In the genomic region with DNA sequence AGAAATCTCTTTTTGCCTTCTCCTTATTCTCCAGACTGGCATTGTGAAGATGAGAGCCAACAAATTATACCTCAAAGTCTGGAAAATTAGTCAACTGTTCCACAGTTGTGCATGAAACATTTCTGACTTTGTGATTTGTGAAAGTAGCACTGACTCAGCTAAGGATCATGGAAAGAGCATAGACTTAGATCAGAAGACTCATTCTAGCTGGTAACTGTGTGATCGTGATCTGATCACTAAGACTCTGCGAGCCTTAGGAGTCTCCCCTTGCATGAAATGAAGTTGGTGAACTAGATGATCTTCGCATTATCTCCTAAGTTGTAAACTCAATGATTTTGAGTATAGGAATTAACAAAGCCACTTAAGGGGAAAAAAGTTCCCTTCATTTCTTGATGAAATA, we compare ENCODE assay signal across 24 cellular contexts.
"Had no signal": no experiment of that assay in that cellular context is flagged by ENCODE, and none has a peak within 500 bp of the region (broad histone marks: within the 10 kb centered on the region; RNA-seq: fewer than 3 reads in every experiment).

No MANE protein-coding gene starts in this region.

- H3K4me3 Mint-ChIP-seq: mesothelial cell of epicardium; naive B cell; natural killer cell treated with Interleukin-12 subunit alpha and Interleukin-12 subunit beta and Interleukin-15 and Interleukin-18, amount 100 ng/mL, for 72 hours; neural crest cell; type B pancreatic cell had no signal

- H3K27me3 Mint-ChIP-seq: naive B cell, type B pancreatic cell had no signal

- H3K9me3 Mint-ChIP-seq: naive B cell; natural killer cell treated with Interleukin-12 subunit alpha and Interleukin-12 subunit beta and Interleukin-15 and Interleukin-18, amount 100 ng/mL, for 72 hours had no signal

- H3K36me3 Mint-ChIP-seq: naive B cell; natural killer cell treated with Interleukin-12 subunit alpha and Interleukin-12 subunit beta and Interleukin-15 and Interleukin-18, amount 100 ng/mL, for 72 hours had no signal

- H3K27ac Mint-ChIP-seq: mesothelial cell of epicardium; natural killer cell treated with Interleukin-12 subunit alpha and Interleukin-12 subunit beta and Interleukin-15 and Interleukin-18, amount 100 ng/mL, for 72 hours; type B pancreatic cell had no signal

- H3K4me1 Mint-ChIP-seq: naive B cell had no signal

- DNase-seq: dermis blood vessel endothelial cell; effector memory CD4-positive, alpha-beta T cell; foreskin keratinocyte; heart right ventricle; hippocampal formation; left cardiac atrium; left lung; mesenchymal stem cell; mucosa of descending colon; naive B cell; pancreas; stimulated activated CD4-positive, alpha-beta T cell treated with anti-CD3 and anti-CD28 coated beads, Interleukin-12 subunit alpha, Interleukin-12 subunit beta, amount 100 ng/mL, for 4 hours; stimulated activated CD4-positive, alpha-beta T cell treated with anti-CD3 and anti-CD28 coated beads, Interleukin-1b, Interleukin-23, amount 100 ng/mL, for 48 hours; stimulated activated CD4-positive, alpha-beta T cell treated with anti-CD3 and anti-CD28 coated beads, Interleukin-4, amount 100 ng/mL, for 1 hour; stimulated activated CD8-positive, alpha-beta memory T cell treated with anti-CD3 and anti-CD28 coated beads, Interleukin-4, amount 100 ng/mL, for 48 hours; stimulated activated naive CD4-positive, alpha-beta T cell treated with Interleukin-2 at 50 U/mL for 16 hours; testis; tibial artery had no signal

- ATAC-seq: foreskin keratinocyte; gastroesophageal sphincter; heart right ventricle; left cardiac atrium; left lung; mucosa of descending colon; natural killer cell treated with Interleukin-12 subunit alpha and Interleukin-12 subunit beta and Interleukin-15 and Interleukin-18, amount 100 ng/mL, for 72 hours; pancreas; sciatic nerve had no signal
